In genomic region chr11:133506023-133506422, GRCh38 we compare ENCODE assay signal across 1 cellular context.
TF ChIP-seq lines count a peak whose summit lies in the region.

No MANE protein-coding gene starts in this region.

TF ChIP-seq in GM23338, 12 proteins besides CTCF, POLR2A, EP300 and RAD21 (continued from another document):
- no peak for TF ChIP-seq ZNF462 (CRISPR knock-in tag; IDR thresholded peaks at IDR 0.05)
- TF ChIP-seq EZH2 (IDR thresholded peaks at IDR 0.05; ENCODE audit: low read depth, unreplicated experiment) = no peak
- no peak for TF ChIP-seq JUNB (IDR thresholded peaks at IDR 0.05; ENCODE audit: unreplicated experiment)
- no peak for TF ChIP-seq CREB1 (CRISPR knock-in tag; IDR thresholded peaks at IDR 0.05; ENCODE audit: low read depth)
- TF ChIP-seq POLR2AphosphoS5 (IDR thresholded peaks at IDR 0.05; ENCODE audit: low read depth) = no peak
- TF ChIP-seq ZNF114 (CRISPR knock-in tag; IDR thresholded peaks at IDR 0.05) = no peak
- TF ChIP-seq, protein P1, sequence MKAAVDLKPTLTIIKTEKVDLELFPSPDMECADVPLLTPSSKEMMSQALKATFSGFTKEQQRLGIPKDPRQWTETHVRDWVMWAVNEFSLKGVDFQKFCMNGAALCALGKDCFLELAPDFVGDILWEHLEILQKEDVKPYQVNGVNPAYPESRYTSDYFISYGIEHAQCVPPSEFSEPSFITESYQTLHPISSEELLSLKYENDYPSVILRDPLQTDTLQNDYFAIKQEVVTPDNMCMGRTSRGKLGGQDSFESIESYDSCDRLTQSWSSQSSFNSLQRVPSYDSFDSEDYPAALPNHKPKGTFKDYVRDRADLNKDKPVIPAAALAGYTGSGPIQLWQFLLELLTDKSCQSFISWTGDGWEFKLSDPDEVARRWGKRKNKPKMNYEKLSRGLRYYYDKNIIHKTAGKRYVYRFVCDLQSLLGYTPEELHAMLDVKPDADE (IDR thresholded peaks at IDR 0.05) = no peak
- TF ChIP-seq STAT1 (IDR thresholded peaks at IDR 0.05; ENCODE audit: unreplicated experiment) = no peak
- no peak for TF ChIP-seq NANOG (IDR thresholded peaks at IDR 0.05; ENCODE audit: borderline replicate concordance)
- TF ChIP-seq ZNF331 (CRISPR knock-in tag; IDR thresholded peaks at IDR 0.05; ENCODE audit: low read depth) = no peak
